Comparison of ENCODE assay signal across 25 cellular contexts in the genomic region with DNA sequence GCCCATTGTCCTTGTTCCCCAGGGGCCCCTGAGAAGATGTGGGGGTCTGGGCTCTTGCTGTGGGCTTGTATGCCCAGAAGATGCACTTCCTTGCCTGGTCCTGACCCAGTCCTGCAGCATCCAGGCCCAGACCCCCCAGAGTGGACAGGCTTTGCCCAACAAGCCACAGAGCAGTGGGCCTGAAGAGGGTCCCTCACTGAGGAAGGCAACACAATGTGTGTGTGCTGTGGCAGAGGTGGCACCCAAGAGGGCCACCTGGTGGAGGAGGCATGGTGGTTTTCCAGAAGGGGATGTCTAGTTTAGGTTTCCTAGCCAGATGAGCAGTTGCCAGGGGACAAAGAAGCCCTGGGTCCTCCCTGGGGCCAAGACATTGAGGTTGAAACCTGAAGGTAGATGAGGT.
A peak's percentile ranks its signal among the peaks of the same experiment; 100 is the strongest.
DNase-seq lines count a peak whose midpoint lies in the region; ATAC-seq, FAIRE-seq and TF ChIP-seq lines count a peak whose summit lies in the region.
"Had no signal": no experiment of that assay in that cellular context is flagged by ENCODE, and none has a peak within 500 bp of the region (broad histone marks: within the 10 kb centered on the region; RNA-seq: fewer than 3 reads in every experiment).

No MANE protein-coding gene starts in this region.

- peaks cover 0 to 11% of the 10 kb centered on the region in 2 experiments; a peak in 2 of 5 replicates for H3K4me1 ChIP-seq in K562 (replicated peaks in 1 of 2; ENCODE audit: control insufficient read depth in 2 of 2, insufficient read depth in 2 of 2, low read length in 2 of 2)
- no peaks in the 10 kb centered on the region for H3K4me1 ChIP-seq in mucosa of descending colon (ENCODE audit: low read depth)
- H3K4me1 ChIP-seq: left lung, prostate gland had no signal

- POLR2A ChIA-PET in K562 (lab: Yijun Ruan, JAX) (no interaction called here), GM10248 (lab: Yijun Ruan, JAX) (no interaction called here)

- intact Hi-C loops in K562 (cut with micrococcal nuclease): loop anchor here (10.0 kb wide), 1 partner anchor 86 kb away; the partner anchor contains the start of gene PHF2
- intact Hi-C loops in mucosa of descending colon (cut with DNase I, micrococcal nuclease): no loop called here

- in situ Hi-C loops in K562 (cut with MboI): no loop called here

- H3K79me2 ChIP-seq in K562 (ENCODE audit: control insufficient read depth, insufficient read depth, low read length): no peaks in the 10 kb centered on the region

- H3K4me3 ChIP-seq in GM12875 (ENCODE audit: low read depth, low read length) (no peak overlapping the region), K562 (no peak overlapping the region), mucosa of descending colon (no peak overlapping the region)
- H3K4me3 ChIP-seq: GM23338, left lung, MG63, prostate gland, thoracic aorta had no signal

- no peak for TF ChIP-seq EP300 in K562 (IDR thresholded peaks at IDR 0.05; ENCODE audit: low read length)

- peak; percentile 11 for DNase-seq in activated CD4-positive, CD25-positive, alpha-beta regulatory T cell treated with anti-CD3 and anti-CD28 coated beads, Interleukin-2, amount 50 U/mL, for 72 hours
- DNase-seq in activated CD4-positive, CD25-positive, alpha-beta regulatory T cell (lab: John Stamatoyannopoulos, UW): no peak
- DNase-seq in K562 (ENCODE audit: extremely low read depth in 1 of 4, low spot score in 3 of 4) (no peak), mucosa of descending colon (peak in 2 of 3 donors; percentile 10 to 22), frontal cortex (ENCODE audit: low spot score in 2 of 2) (no peak), NCI-H1092 (lab: John Stamatoyannopoulos, UW) (no peak), GM10248 (ENCODE audit: extremely low spot score) (no peak)
- DNase-seq: activated CD4-positive, alpha-beta T cell treated with anti-CD3 and anti-CD28 coated beads, Interleukin-2, amount 50 U/mL, for 4 hours; activated naive CD8-positive, alpha-beta T cell treated with anti-CD3 and anti-CD28 coated beads for 36 hours; Calu3; caudate nucleus; foreskin fibroblast; MG63; naive B cell; NCI-H1436; NCI-H446 treated with DMSO at 0.1 percent for 48 hours; NCI-H82 had no signal

- H3K4me2 ChIP-seq in K562 (ENCODE audit: insufficient read depth, low read length): no peak overlapping the region
- H3K4me2 ChIP-seq: GM23338 had no signal

- H4K20me1 ChIP-seq in K562 (replicated peaks; ENCODE audit: control insufficient read depth, insufficient read depth, low read length): no peaks in the 10 kb centered on the region

- H2AFZ ChIP-seq in K562 (ENCODE audit: low read depth, low read length): no peak overlapping the region
- H2AFZ ChIP-seq: GM23338 had no signal

- H3K9ac ChIP-seq in K562 (ENCODE audit: insufficient read depth in 1 of 2, low read depth in 2 of 2, low read length in 2 of 2): no peak overlapping the region

- no peak for TF ChIP-seq POLR2A in K562 (conservative IDR thresholded peaks at IDR 0.05)

- BruUV-seq in K562 (replicated peaks; lab: Mats Ljungman, UMichigan): no TSS peak

- no peak for TF ChIP-seq RAD21 in K562 (CRISPR knock-in tag; conservative IDR thresholded peaks at IDR 0.05 in 1 of 2, IDR thresholded peaks at IDR 0.05 in 1 of 2)

- H3K27me3 ChIP-seq in K562 (ENCODE audit: control insufficient read depth in 2 of 2, insufficient read depth in 2 of 2, low read length in 2 of 2): no peaks in the 10 kb centered on the region
- H3K27me3 ChIP-seq: left lung, MG63 had no signal

- no peak overlapping the region for H3K27ac ChIP-seq in K562 (ENCODE audit: extremely low read depth, low read depth, low read length)
- H3K27ac ChIP-seq: 22Rv1, left lung, prostate gland, thoracic aorta had no signal

- H3K9me1 ChIP-seq in K562 (ENCODE audit: control insufficient read depth, insufficient read depth, low read length): peaks cover 3% of the 10 kb centered on the region

- FAIRE-seq in K562 (lab: Jason Lieb, UNC) (no peak), frontal cortex (lab: Jason Lieb, UNC) (no peak)
- FAIRE-seq: astrocyte had no signal

- ATAC-seq in K562: no peak
- no peak for ATAC-seq in mucosa of descending colon
- ATAC-seq: esophagus mucosa, GM23338, left lung had no signal

- CTCF ChIA-PET in K562 (lab: Yijun Ruan, JAX; ENCODE audit: low intra/inter-chr PET ratio) (no interaction called here), GM10248 (lab: Yijun Ruan, JAX) (no interaction called here)

- H3K9me3 ChIP-seq in K562 (replicated peaks; ENCODE audit: control insufficient read depth, insufficient read depth, low read depth, low read length): no peaks in the 10 kb centered on the region
- no peaks in the 10 kb centered on the region for H3K9me3 ChIP-seq in mucosa of descending colon
- H3K9me3 ChIP-seq: left lung, MG63, prostate gland, thoracic aorta had no signal

- TF ChIP-seq CTCF in GM12875 (IDR thresholded peaks at IDR 0.05; ENCODE audit: borderline replicate concordance, insufficient read depth, low read depth, low read length): 0 out of 2 replicates have a peak, but pooled peaks have one; percentile 8
- no peak; a peak in 1 of 6 replicates for TF ChIP-seq CTCF in K562 (IDR thresholded peaks at IDR 0.05 in 2 of 3, conservative IDR thresholded peaks at IDR 0.05 in 1 of 3; ENCODE audit: insufficient read depth in 2 of 3, low read depth in 1 of 3, low read length in 3 of 3)
- no peak for TF ChIP-seq CTCF in mucosa of descending colon (IDR thresholded peaks at IDR 0.05)
- no peak for TF ChIP-seq CTCF in GM10248 (IDR thresholded peaks at IDR 0.05; ENCODE audit: control extremely low read depth, extremely low read depth, low read depth, missing control alignments)

- peaks cover 11% of the 10 kb centered on the region; the same call in 2 of the 3 replicates for H3K36me3 ChIP-seq in K562 (ENCODE audit: control insufficient read depth, insufficient read depth, low read length)
- H3K36me3 ChIP-seq in mucosa of descending colon (ENCODE audit: low read depth): no peaks in the 10 kb centered on the region
- H3K36me3 ChIP-seq: MG63 had no signal

TF ChIP-seq in K562, 482 proteins besides CTCF, POLR2A, EP300 and RAD21:
- TF ChIP-seq PHF21A (IDR thresholded peaks at IDR 0.05; ENCODE audit: borderline replicate concordance, low read depth) (no peak), ZFP36 (IDR thresholded peaks at IDR 0.05; ENCODE audit: low read depth, low read length, partially characterized antibody) (peak; percentile 60)

Comparison
In these comparisons a context has a peak if more than half of its experiments do, and no peak if none do; other contexts are left out.
1. DNase-seq: peak in activated CD4-positive, CD25-positive, alpha-beta regulatory T cell treated with anti-CD3 and anti-CD28 coated beads, Interleukin-2, amount 50 U/mL, for 72 hours (single experiment) and mucosa of descending colon (2 of 3); none in activated CD4-positive, CD25-positive, alpha-beta regulatory T cell (0 of 4), K562 (0 of 4), frontal cortex (0 of 2), NCI-H1092 (single experiment) and GM10248 (single experiment).